18 cellular contexts compared by ENCODE assay signal in genomic region chr22:19884161-19884953, GRCh38. TPM values are rescaled to one million over a fixed set of nuclear protein-coding genes. Genes with fewer than 3 reads are reported as not detected.
DNase-seq lines count a peak whose midpoint lies in the region; ATAC-seq and TF ChIP-seq lines count a peak whose summit lies in the region.
"Had no signal": no experiment of that assay in that cellular context is flagged by ENCODE, and none has a peak within 500 bp of the region (broad histone marks: within the 10 kb centered on the region; RNA-seq: fewer than 3 reads in every experiment).

No MANE protein-coding gene starts in this region.

- no peak overlapping the region for H2BK5ac ChIP-seq in H9 (ENCODE audit: insufficient read length, low read length)

- no peak overlapping the region; the same call in 1 of the 2 replicates for H3K14ac ChIP-seq in H9 (ENCODE audit: insufficient read depth, low read length)

- POLR2A ChIA-PET in activated CD8-positive, alpha-beta T cell treated with anti-CD3 and anti-CD28 coated beads for 36 hours (lab: Charles Lee), result interaction anchor here (0.7 to 1.6 kb wide), 3 partner anchors 18 to 29 kb away, joined by 3 to 7 read pairs (median 3); no protein-coding TSS in a partner anchor
- POLR2A ChIA-PET in activated CD8-positive, alpha-beta T cell treated with anti-CD3 and anti-CD28 coated beads, Interleukin-2, amount 10 ng/mL, durations not matched to agents 7 days and 5 days (lab: Charles Lee), result no interaction called here

- no peak for ATAC-seq in activated CD8-positive, alpha-beta T cell treated with anti-CD3 and anti-CD28 coated beads for 36 hours
- ATAC-seq in activated CD8-positive, alpha-beta T cell treated with anti-CD3 and anti-CD28 coated beads, Interleukin-2, amount 10 ng/mL, durations not matched to agents 7 days and 5 days, result no peak
- no peak for ATAC-seq in HG03039 (IDR thresholded peaks at IDR 0.05; ENCODE audit: unreplicated experiment)
- ATAC-seq: A549, mucosa of descending colon had no signal

- H3K4me3 ChIP-seq in left ventricle myocardium inferior (no peak overlapping the region), prostate gland (no peak overlapping the region)
- H3K4me3 ChIP-seq: A549, mucosa of descending colon had no signal

- intact Hi-C loops in activated CD8-positive, alpha-beta T cell treated with anti-CD3 and anti-CD28 coated beads for 36 hours (cut with micrococcal nuclease), result no loop called here
- intact Hi-C loops in left ventricle myocardium inferior (cut with micrococcal nuclease), result no loop called here
- intact Hi-C loops in posterior cingulate gyrus (cut with DNase I), result no loop called here
- intact Hi-C loops in prostate gland (cut with DNase I), result no loop called here

- no peaks in the 10 kb centered on the region for H3K79me1 ChIP-seq in H9 (ENCODE audit: insufficient read depth, low read depth, low read length, poor library complexity, severe bottlenecking)

- no peak overlapping the region for H3K27ac Mint-ChIP-seq in activated CD8-positive, alpha-beta T cell treated with anti-CD3 and anti-CD28 coated beads for 36 hours
- H3K27ac Mint-ChIP-seq in activated CD8-positive, alpha-beta T cell treated with anti-CD3 and anti-CD28 coated beads, Interleukin-2, amount 10 ng/mL, durations not matched to agents 7 days and 5 days, result no peak overlapping the region
- H3K27ac Mint-ChIP-seq in H9, result peak overlapping the region in 1 of 3 experiments; percentile 57; a peak in 1 of 7 replicates

- peak; percentile 1 for DNase-seq in activated CD8-positive, alpha-beta T cell treated with anti-CD3 and anti-CD28 coated beads for 36 hours
- DNase-seq in activated CD8-positive, alpha-beta T cell treated with anti-CD3 and anti-CD28 coated beads, Interleukin-2, amount 10 ng/mL, durations not matched to agents 7 days and 5 days, result no peak
- DNase-seq in H9 (no peak), left ventricle myocardium inferior (peak; percentile 10), posterior cingulate gyrus (peak in 6 of 10 donors; percentile 4 to 80 (median 38)), AG08395 (ENCODE audit: low spot score) (no peak), prostate gland (ENCODE audit: low spot score) (no peak)
- DNase-seq: activated CD4-positive, alpha-beta T cell treated with anti-CD3 and anti-CD28 coated beads for 1 hour; GDM1; GOT3; NCI-H1694; NCI-H446 treated with DMSO at 0.1 percent for 48 hours; SIG-M5 had no signal

- CTCF ChIA-PET in activated CD8-positive, alpha-beta T cell treated with anti-CD3 and anti-CD28 coated beads for 36 hours (lab: Charles Lee), result interaction anchor here (1.1 to 4.6 kb wide), 6 partner anchors 9 to 153 kb away, joined by 3 to 26 read pairs (median 6); no protein-coding TSS in a partner anchor
- CTCF ChIA-PET in activated CD8-positive, alpha-beta T cell treated with anti-CD3 and anti-CD28 coated beads, Interleukin-2, amount 10 ng/mL, durations not matched to agents 7 days and 5 days (lab: Charles Lee), result no interaction called here

- H3K4me1 Mint-ChIP-seq in activated CD8-positive, alpha-beta T cell treated with anti-CD3 and anti-CD28 coated beads for 36 hours (ENCODE audit: low read depth), result peaks cover 28% of the 10 kb centered on the region
- peaks cover 20% of the 10 kb centered on the region for H3K4me1 Mint-ChIP-seq in activated CD8-positive, alpha-beta T cell treated with anti-CD3 and anti-CD28 coated beads, Interleukin-2, amount 10 ng/mL, durations not matched to agents 7 days and 5 days (ENCODE audit: low read depth)
- H3K4me1 Mint-ChIP-seq in H9, result peaks cover 27% of the 10 kb centered on the region in 2 experiments

- no peak overlapping the region for H2BK20ac ChIP-seq in H9 (ENCODE audit: low read depth, low read length, poor library complexity, severe bottlenecking)

- no peak for TF ChIP-seq POLR2A in prostate gland (IDR thresholded peaks at IDR 0.05)

- no peak overlapping the region for H3K23ac ChIP-seq in H9 (ENCODE audit: insufficient read length, low read depth, low read length)

- H2AFZ ChIP-seq in H9 (ENCODE audit: low read length), result no peak overlapping the region
- H2AFZ ChIP-seq: parathyroid adenoma had no signal

- H3K79me2 ChIP-seq in H9 (ENCODE audit: insufficient read depth, low read length), result no peaks in the 10 kb centered on the region; the same call in 1 of the 2 replicates
- H3K79me2 ChIP-seq: parathyroid adenoma had no signal

- no peak overlapping the region for H3K9ac ChIP-seq in H9 (ENCODE audit: extremely low read depth, insufficient read length, low read length)
- H3K9ac ChIP-seq: parathyroid adenoma had no signal

- H4K91ac ChIP-seq in H9 (ENCODE audit: insufficient read length, low read depth, low read length), result peak overlapping the region; percentile 24

- no peaks in the 10 kb centered on the region for H3K23me2 ChIP-seq in H9 (ENCODE audit: insufficient read length, low read depth, low read length, poor library complexity, severe bottlenecking)

- no peaks in the 10 kb centered on the region for H3K9me3 Mint-ChIP-seq in activated CD8-positive, alpha-beta T cell treated with anti-CD3 and anti-CD28 coated beads for 36 hours
- no peaks in the 10 kb centered on the region for H3K9me3 Mint-ChIP-seq in activated CD8-positive, alpha-beta T cell treated with anti-CD3 and anti-CD28 coated beads, Interleukin-2, amount 10 ng/mL, durations not matched to agents 7 days and 5 days (ENCODE audit: insufficient read depth)
- H3K9me3 Mint-ChIP-seq in H9, result no peaks in the 10 kb centered on the region

- no peaks in the 10 kb centered on the region for H3K36me3 Mint-ChIP-seq in activated CD8-positive, alpha-beta T cell treated with anti-CD3 and anti-CD28 coated beads for 36 hours (ENCODE audit: low read depth)
- H3K36me3 Mint-ChIP-seq in activated CD8-positive, alpha-beta T cell treated with anti-CD3 and anti-CD28 coated beads, Interleukin-2, amount 10 ng/mL, durations not matched to agents 7 days and 5 days (ENCODE audit: low read depth), result no peaks in the 10 kb centered on the region
- no peaks in the 10 kb centered on the region for H3K36me3 Mint-ChIP-seq in H9 (ENCODE audit: insufficient read depth in 1 of 3, low read depth in 3 of 3)

- peaks cover 2% of the 10 kb centered on the region; the same call in 1 of the 2 replicates for H3K4me1 ChIP-seq in H9 (ENCODE audit: insufficient read depth, low read length)
- peaks cover 18% of the 10 kb centered on the region for H3K4me1 ChIP-seq in left ventricle myocardium inferior
- H3K4me1 ChIP-seq in prostate gland (replicated peaks), result peaks cover 7% of the 10 kb centered on the region

- H2AK5ac ChIP-seq in H9 (ENCODE audit: insufficient read length, low read length), result no peak overlapping the region

- no peak overlapping the region for H3T11ph ChIP-seq in H9 (ENCODE audit: low read length)

- H3K18ac ChIP-seq in H9 (ENCODE audit: insufficient read length, low read depth, low read length), result no peak overlapping the region

- H3K27me3 Mint-ChIP-seq in activated CD8-positive, alpha-beta T cell treated with anti-CD3 and anti-CD28 coated beads for 36 hours, result no peaks in the 10 kb centered on the region
- no peaks in the 10 kb centered on the region for H3K27me3 Mint-ChIP-seq in activated CD8-positive, alpha-beta T cell treated with anti-CD3 and anti-CD28 coated beads, Interleukin-2, amount 10 ng/mL, durations not matched to agents 7 days and 5 days (ENCODE audit: low read depth)
- H3K27me3 Mint-ChIP-seq in H9 (ENCODE audit: low read depth), result no peaks in the 10 kb centered on the region; the same call in 1 of the 2 replicates

- H3K27ac ChIP-seq in H9 (ENCODE audit: insufficient read length, low read depth, low read length), result no peak overlapping the region
- H3K27ac ChIP-seq in left ventricle myocardium inferior (replicated peaks), result no peak overlapping the region
- no peak overlapping the region for H3K27ac ChIP-seq in prostate gland
- H3K27ac ChIP-seq: parathyroid adenoma had no signal

- H2BK120ac ChIP-seq in H9 (ENCODE audit: low read depth, low read length, poor library complexity, severe bottlenecking), result no peak overlapping the region

- no peaks in the 10 kb centered on the region for H3K27me3 ChIP-seq in H9 (ENCODE audit: insufficient read depth, low read length)
- no peaks in the 10 kb centered on the region for H3K27me3 ChIP-seq in left ventricle myocardium inferior (ENCODE audit: low read depth)
- no peaks in the 10 kb centered on the region for H3K27me3 ChIP-seq in prostate gland (replicated peaks; ENCODE audit: insufficient read depth)

- H3K36me3 ChIP-seq in left ventricle myocardium inferior, result peaks cover 5% of the 10 kb centered on the region
- H3K36me3 ChIP-seq in prostate gland, result no peaks in the 10 kb centered on the region

- no peak overlapping the region for H4K8ac ChIP-seq in H9 (replicated peaks; ENCODE audit: insufficient read length, low read depth, low read length)

- H3K4me2 ChIP-seq in H9 (ENCODE audit: insufficient read depth, insufficient read length, low read length), result no peak overlapping the region
- H3K4me2 ChIP-seq: A549 had no signal

- no CpG with 5 or more reads among the region's 15 CpGs for WGBS in H9 (ENCODE audit: extremely low coverage, insufficient read length, low lambda C conversion rate)
- WGBS in prostate gland, result 90% methylated on average over 15 of the region's 15 CpGs

- no peak overlapping the region for H3K4me3 Mint-ChIP-seq in activated CD8-positive, alpha-beta T cell treated with anti-CD3 and anti-CD28 coated beads for 36 hours
- no peak overlapping the region for H3K4me3 Mint-ChIP-seq in activated CD8-positive, alpha-beta T cell treated with anti-CD3 and anti-CD28 coated beads, Interleukin-2, amount 10 ng/mL, durations not matched to agents 7 days and 5 days
- no peak overlapping the region for H3K4me3 Mint-ChIP-seq in H9

- no peak overlapping the region for H4K5ac ChIP-seq in H9 (ENCODE audit: insufficient read length, low read depth, low read length)

- peak overlapping the region; percentile 11 for H2BK12ac ChIP-seq in H9 (ENCODE audit: insufficient read length, low read depth, low read length)

- no peak overlapping the region for H2BK15ac ChIP-seq in H9 (ENCODE audit: low read depth, low read length)

- H3K4ac ChIP-seq in H9 (ENCODE audit: low read depth, low read length), result no peak overlapping the region

- TF ChIP-seq CTCF in activated CD8-positive, alpha-beta T cell treated with anti-CD3 and anti-CD28 coated beads for 36 hours (IDR thresholded peaks at IDR 0.05), result no peak
- TF ChIP-seq CTCF in H9 (conservative IDR thresholded peaks at IDR 0.05), result no peak
- no peak for TF ChIP-seq CTCF in left ventricle myocardium inferior (IDR thresholded peaks at IDR 0.05; ENCODE audit: borderline replicate concordance)
- no peak for TF ChIP-seq CTCF in prostate gland (IDR thresholded peaks at IDR 0.05)

- no peaks in the 10 kb centered on the region for H4K20me1 ChIP-seq in H9 (ENCODE audit: control insufficient read depth, insufficient read depth, insufficient read length)

- H3K56ac ChIP-seq in H9 (ENCODE audit: insufficient read length, low read depth, low read length), result no peak overlapping the region

- no peaks in the 10 kb centered on the region for H3K9me3 ChIP-seq in H9 (ENCODE audit: control insufficient read depth, low read depth, low read length)
- H3K9me3 ChIP-seq in left ventricle myocardium inferior (replicated peaks), result no peaks in the 10 kb centered on the region
- no peaks in the 10 kb centered on the region for H3K9me3 ChIP-seq in prostate gland
- H3K9me3 ChIP-seq: A549, Caco-2, mucosa of descending colon had no signal

RNA-seq across cellular contexts. Expression of gene GNB1L, which starts 29.7 kb away (rescaled TPM):
- total RNA-seq in activated CD8-positive, alpha-beta T cell treated with anti-CD3 and anti-CD28 coated beads for 36 hours, result 10 to 100 TPM; 16.2 to 17.4 TPM
- total RNA-seq in activated CD8-positive, alpha-beta T cell treated with anti-CD3 and anti-CD28 coated beads, Interleukin-2, amount 10 ng/mL, durations not matched to agents 7 days and 5 days, result 10 to 100 TPM in 1 of 2 experiments, 1 to 10 TPM in 1; 9.7 to 10.3 TPM
- total RNA-seq in H9 (2021) (22.4 and 22.9 TPM in 2 replicates), left ventricle myocardium inferior (2.9 TPM), prostate gland (10 to 100 TPM in 1 of 2 donors, 1 to 10 TPM in 1; 5.6 to 12.0 TPM)

RNA-seq across cellular contexts. Expression of gene RTL10, which starts 29.7 kb away (rescaled TPM):
- total RNA-seq in activated CD8-positive, alpha-beta T cell treated with anti-CD3 and anti-CD28 coated beads for 36 hours, result 10 to 100 TPM; 14.7 to 17.4 TPM
- 10 to 100 TPM; 16.1 to 17.0 TPM for total RNA-seq in activated CD8-positive, alpha-beta T cell treated with anti-CD3 and anti-CD28 coated beads, Interleukin-2, amount 10 ng/mL, durations not matched to agents 7 days and 5 days
- 24.0 and 24.4 TPM in 2 replicates for total RNA-seq in H9 (2021)
- total RNA-seq in left ventricle myocardium inferior, result 6.6 TPM
- 10 to 100 TPM; 15.7 to 41.9 TPM for total RNA-seq in prostate gland

RNA-seq across cellular contexts. Expression of gene COMT, which starts 57.2 kb away (rescaled TPM):
- 10 to 100 TPM; 70.7 to 74.5 TPM for total RNA-seq in activated CD8-positive, alpha-beta T cell treated with anti-CD3 and anti-CD28 coated beads for 36 hours
- 10 to 100 TPM; 92.8 to 97.1 TPM for total RNA-seq in activated CD8-positive, alpha-beta T cell treated with anti-CD3 and anti-CD28 coated beads, Interleukin-2, amount 10 ng/mL, durations not matched to agents 7 days and 5 days
- total RNA-seq in H9 (2021) (42.2 and 43.3 TPM in 2 replicates), left ventricle myocardium inferior (81.5 TPM), prostate gland (100 to 1,000 TPM; 456 to 513 TPM)

RNA-seq across cellular contexts. Expression of gene TXNRD2, which starts 57.3 kb away (rescaled TPM):
- total RNA-seq in activated CD8-positive, alpha-beta T cell treated with anti-CD3 and anti-CD28 coated beads for 36 hours, result 10 to 100 TPM; 18.0 to 18.5 TPM
- 10 to 100 TPM; 16.1 to 19.3 TPM for total RNA-seq in activated CD8-positive, alpha-beta T cell treated with anti-CD3 and anti-CD28 coated beads, Interleukin-2, amount 10 ng/mL, durations not matched to agents 7 days and 5 days
- total RNA-seq in H9 (2021) (22.9 and 25.5 TPM in 2 replicates), left ventricle myocardium inferior (35.2 TPM), prostate gland (10 to 100 TPM; 62.1 to 84.5 TPM)

Comparison
In these comparisons a context has a peak if more than half of its experiments do, and no peak if none do; other contexts are left out.
1. DNase-seq: peak in activated CD8-positive, alpha-beta T cell treated with anti-CD3 and anti-CD28 coated beads for 36 hours (single experiment), left ventricle myocardium inferior (single experiment) and posterior cingulate gyrus (6 of 10); none in activated CD8-positive, alpha-beta T cell treated with anti-CD3 and anti-CD28 coated beads, Interleukin-2, amount 10 ng/mL, durations not matched to agents 7 days and 5 days (single experiment), H9 (single experiment), AG08395 (single experiment) and prostate gland (single experiment).